In the genomic region with DNA sequence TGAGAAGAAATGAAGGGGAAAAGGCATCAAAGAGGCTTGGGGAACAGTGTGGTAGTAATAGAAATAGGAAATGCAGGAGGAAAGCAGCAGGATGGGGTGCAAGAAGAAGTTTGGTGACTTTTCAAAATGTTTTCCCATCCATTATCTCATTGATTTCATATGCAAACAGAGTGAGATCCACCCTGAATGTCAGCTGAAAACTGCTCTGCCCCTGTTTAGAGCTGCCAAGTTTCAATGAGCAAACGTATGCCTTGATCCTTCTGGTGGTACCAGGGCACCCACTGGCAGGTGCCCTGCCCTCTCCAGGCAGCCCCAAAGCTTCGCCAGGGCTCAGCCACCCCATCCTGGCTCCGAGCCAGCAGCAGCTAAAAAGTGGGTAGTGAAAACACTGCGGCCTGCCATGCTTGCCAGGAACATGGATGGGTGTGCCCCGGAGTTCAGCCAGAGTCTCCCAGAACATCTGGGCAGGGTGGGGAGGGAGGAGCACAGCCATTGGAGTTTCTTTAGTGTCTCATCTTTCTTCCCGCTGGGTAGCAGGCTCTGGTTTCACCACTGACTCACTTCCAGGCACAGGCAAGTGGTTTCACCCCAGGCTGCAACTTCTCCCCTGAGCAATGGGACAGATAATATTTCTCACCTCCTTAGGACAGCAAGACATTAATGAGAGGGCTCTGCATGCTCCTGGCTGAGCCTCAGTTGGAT, we compare ENCODE assay signal across 17 cellular contexts. TPM values are rescaled to one million over a fixed set of nuclear protein-coding genes. Genes with fewer than 3 reads are reported as not detected.
DNase-seq lines count a peak whose midpoint lies in the region; FAIRE-seq and TF ChIP-seq lines count a peak whose summit lies in the region.
"Had no signal": no experiment of that assay in that cellular context is flagged by ENCODE, and none has a peak within 500 bp of the region (broad histone marks: within the 10 kb centered on the region; RNA-seq: fewer than 3 reads in every experiment).

No MANE protein-coding gene starts in this region.

- H2AFZ ChIP-seq in keratinocyte (ENCODE audit: control insufficient read depth, low read length) (no peak overlapping the region), PC-9 (no peak overlapping the region)

- no peak overlapping the region for H3K27ac ChIP-seq in keratinocyte (ENCODE audit: control insufficient read depth, insufficient read depth, low read length)
- no peak overlapping the region for H3K27ac ChIP-seq in PC-9
- H3K27ac ChIP-seq: KMS-11, ovary had no signal

- no peaks in the 10 kb centered on the region for H3F3A ChIP-seq in PC-9 (ENCODE audit: insufficient read depth, low read depth)

- no TSS peak for BruUV-seq in PC-9 (replicated peaks; lab: Mats Ljungman, UMichigan)

- H3K27me3 ChIP-seq in keratinocyte (ENCODE audit: control insufficient read depth, extremely low read depth, insufficient read depth, low read length) (peaks cover 16% of the 10 kb centered on the region), PC-9 (ENCODE audit: insufficient read depth, low read depth) (no peaks in the 10 kb centered on the region), HAP-1 (ENCODE audit: low read depth) (peaks cover 6% of the 10 kb centered on the region; the same call in 1 of the 2 replicates)
- H3K27me3 ChIP-seq: ovary had no signal

- H4K20me1 ChIP-seq in keratinocyte (ENCODE audit: control insufficient read depth, extremely low read depth, insufficient read depth, low read length) (no peaks in the 10 kb centered on the region), PC-9 (ENCODE audit: insufficient read depth) (no peaks in the 10 kb centered on the region)

- DNase-seq in AG10803 (ENCODE audit: low read depth) = peak; percentile 35
- DNase-seq in HT1080 (ENCODE audit: low read depth) = peak; percentile 56
- DNase-seq in RPMI8226 = peak; percentile 79
- peak; percentile 66 for DNase-seq in keratinocyte (ENCODE audit: low read depth, low spot score)
- no peak for DNase-seq in PC-9
- DNase-seq in HAP-1 (ENCODE audit: low spot score in 2 of 2) = no peak
- no peak for DNase-seq in NCI-H1048 (lab: John Stamatoyannopoulos, UW)
- DNase-seq in SIG-M5 treated with dmso at 0.1 percent for 504 hours (lab: John Stamatoyannopoulos, UW; ENCODE audit: unreplicated experiment) = no peak
- DNase-seq: activated CD4-positive, alpha-beta memory T cell treated with anti-CD3 and anti-CD28 coated beads for 36 hours; stimulated activated CD4-positive, alpha-beta T cell treated with anti-CD3 and anti-CD28 coated beads, Interleukin-4, amount 100 ng/mL, for 4 hours; T-cell had no signal

- dilution Hi-C loops in keratinocyte (cut with MboI; ENCODE audit: extremely low pct_ligation_motif_present, low sequenced_read_pairs) = loop anchor here (10.0 kb wide), 1 partner anchor 220 kb away; no protein-coding TSS in a partner anchor

- peak overlapping the region; percentile 27 for H3K4me2 ChIP-seq in keratinocyte (ENCODE audit: control insufficient read depth, extremely low read depth, insufficient read depth, low read depth, low read length)
- no peak overlapping the region for H3K4me2 ChIP-seq in PC-9
- H3K4me2 ChIP-seq: KMS-11 had no signal

- H3K4me3 ChIP-seq in AG10803 (ENCODE audit: low read length) (no peak overlapping the region), keratinocyte (ENCODE audit: control insufficient read depth in 2 of 3, extremely low read depth in 1 of 3, insufficient read depth in 2 of 3, low read depth in 1 of 3, low read length in 3 of 3) (no peak overlapping the region), PC-9 (no peak overlapping the region), HAP-1 (no peak overlapping the region)
- H3K4me3 ChIP-seq: ovary had no signal

- no peaks in the 10 kb centered on the region for H3K9me2 ChIP-seq in PC-9 (ENCODE audit: insufficient read depth)

- POLR2A ChIA-PET in PC-9 (lab: Charles Lee; ENCODE audit: unreplicated experiment) = no interaction called here

- H3K4me1 ChIP-seq in keratinocyte (ENCODE audit: control insufficient read depth, extremely low read depth, insufficient read depth, low read length) (peaks cover 14% of the 10 kb centered on the region), PC-9 (replicated peaks; ENCODE audit: insufficient read depth) (no peaks in the 10 kb centered on the region), HAP-1 (no peaks in the 10 kb centered on the region)

- H3K9me3 ChIP-seq in keratinocyte (ENCODE audit: control insufficient read depth, low read depth, low read length) (no peaks in the 10 kb centered on the region), PC-9 (ENCODE audit: insufficient read depth, low read depth) (no peaks in the 10 kb centered on the region), HAP-1 (no peaks in the 10 kb centered on the region)
- H3K9me3 ChIP-seq: ovary had no signal

- CTCF ChIA-PET in PC-9 (lab: Charles Lee) = no interaction called here

- peak; percentile 67 for FAIRE-seq in keratinocyte (lab: Jason Lieb, UNC)
- FAIRE-seq: colon, H1 had no signal

- intact Hi-C loops in PC-9 (cut with micrococcal nuclease; ENCODE audit: unreplicated experiment) = no loop called here

- H3K79me2 ChIP-seq in keratinocyte (ENCODE audit: control insufficient read depth, insufficient read depth, low read length) (no peaks in the 10 kb centered on the region), PC-9 (ENCODE audit: low read depth) (no peaks in the 10 kb centered on the region)

- no peak overlapping the region for H3K9ac ChIP-seq in keratinocyte (ENCODE audit: control insufficient read depth, extremely low read depth, insufficient read depth, low read length)
- H3K9ac ChIP-seq: KMS-11 had no signal

- TF ChIP-seq CTCF in AG10803 (conservative IDR thresholded peaks at IDR 0.05; ENCODE audit: low read length) (no peak), keratinocyte (optimal IDR thresholded peaks at IDR 0.05 in 1 of 3, IDR thresholded peaks at IDR 0.05 in 1 of 3, conservative IDR thresholded peaks at IDR 0.05 in 1 of 3; ENCODE audit: extremely low read depth in 1 of 3, insufficient read depth in 2 of 3, low read length in 3 of 3) (no peak), PC-9 (conservative IDR thresholded peaks at IDR 0.05) (no peak)

- no peaks in the 10 kb centered on the region for H3K9me1 ChIP-seq in keratinocyte (ENCODE audit: control insufficient read depth, extremely low read depth, insufficient read depth, low read length)

- in situ Hi-C loops in HAP-1 (cut with MboI; ENCODE audit: low sequenced_read_pairs) = loop anchor here (10.0 kb wide), 1 partner anchor 230 kb away; no protein-coding TSS in a partner anchor

- H3K36me3 ChIP-seq in keratinocyte (ENCODE audit: control insufficient read depth in 2 of 2, extremely low read depth in 1 of 2, insufficient read depth in 2 of 2, low read length in 2 of 2) (no peaks in the 10 kb centered on the region), PC-9 (ENCODE audit: low read depth) (no peaks in the 10 kb centered on the region), HAP-1 (replicated peaks) (no peaks in the 10 kb centered on the region)
- H3K36me3 ChIP-seq: ovary had no signal

RNA-seq across cellular contexts. Expression of a gene that starts 8.1 kb away (rescaled TPM):
- total RNA-seq in HT1080 (2014; rRNA removed; shearing (Covaris generic)) = not detected in 2 replicates
- not detected in 2 replicates for polyA plus RNA-seq in HT1080 (2015; cell fraction: cytosol; rRNA removed)
- polyA plus RNA-seq in HT1080 (2015; cell fraction: nucleus; rRNA removed) = not detected in 2 replicates
- polyA plus RNA-seq in keratinocyte = not detected in 3 replicates
- polyA plus RNA-seq in keratinocyte (2011; ENCODE audit: low read depth) = not detected
- polyA plus RNA-seq in keratinocyte (2011; cell fraction: cytosol; rRNA removed) = not detected in 2 replicates
- not detected in 2 replicates for polyA plus RNA-seq in keratinocyte (2011; cell fraction: nucleus; rRNA removed)
- not detected in 2 replicates for polyA plus RNA-seq in keratinocyte (2012; ENCODE audit: low replicate concordance)
- not detected in 3 replicates for polyA minus RNA-seq in keratinocyte
- polyA minus RNA-seq in keratinocyte (2011; cell fraction: cytosol; rRNA and poly(A)+ RNA removed) = not detected
- not detected in 2 replicates for polyA minus RNA-seq in keratinocyte (2011; cell fraction: nucleus; rRNA and poly(A)+ RNA removed)
- total RNA-seq in PC-9 (2021) = not detected in 2 replicates
- total RNA-seq: activated CD4-positive, alpha-beta memory T cell treated with anti-CD3 and anti-CD28 coated beads for 36 hours; activated naive CD4-positive, alpha-beta T cell treated with anti-CD3 and anti-CD28 coated beads, Interleukin-2, amount 50 U/mL, for 72 hours; H1; lung microvascular endothelial cell; ovary; T-cell had no signal
- polyA plus RNA-seq: H1 had no signal

Comparison
In these comparisons a context has a peak if more than half of its experiments do, and no peak if none do; other contexts are left out.
1. DNase-seq: peak in AG10803 (single experiment), HT1080 (single experiment), RPMI8226 (single experiment) and keratinocyte (single experiment); none in PC-9 (0 of 2), HAP-1 (0 of 2), NCI-H1048 (single experiment) and SIG-M5 treated with dmso at 0.1 percent for 504 hours (single experiment).